1 cellular context compared by ENCODE assay signal in the genomic region with DNA sequence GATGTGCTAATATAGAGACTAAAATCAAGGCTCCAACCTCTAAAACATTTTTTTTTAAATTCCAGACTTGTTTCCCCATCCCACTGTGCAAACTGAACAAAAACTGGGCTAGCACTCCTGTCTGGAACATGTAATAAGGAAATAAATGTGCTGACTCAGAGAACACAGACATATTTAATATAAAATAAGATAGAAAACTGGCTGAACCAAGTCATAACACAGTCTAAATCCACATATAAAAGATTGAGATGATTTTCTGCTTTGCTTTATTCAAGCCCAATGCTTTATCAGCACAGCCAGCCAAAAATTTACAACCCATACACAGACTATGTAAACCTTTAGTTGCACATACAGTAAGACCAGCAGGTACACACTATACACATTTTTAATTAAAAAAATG.
A peak's percentile ranks its signal among the peaks of the same experiment; 100 is the strongest.
TF ChIP-seq lines count a peak whose summit lies in the region.

No MANE protein-coding gene starts in this region.

TF ChIP-seq in K562, 482 proteins besides CTCF, POLR2A, EP300 and RAD21 (continued from another document):
- peak; percentile 58 for TF ChIP-seq MAFG (tag; conservative IDR thresholded peaks at IDR 0.05)
- TF ChIP-seq MAFF (IDR thresholded peaks at IDR 0.05; ENCODE audit: low read length), result peak; percentile 63
- no peak for TF ChIP-seq CBX5 (IDR thresholded peaks at IDR 0.05; ENCODE audit: borderline replicate concordance, low read depth)
